In the genomic region with DNA sequence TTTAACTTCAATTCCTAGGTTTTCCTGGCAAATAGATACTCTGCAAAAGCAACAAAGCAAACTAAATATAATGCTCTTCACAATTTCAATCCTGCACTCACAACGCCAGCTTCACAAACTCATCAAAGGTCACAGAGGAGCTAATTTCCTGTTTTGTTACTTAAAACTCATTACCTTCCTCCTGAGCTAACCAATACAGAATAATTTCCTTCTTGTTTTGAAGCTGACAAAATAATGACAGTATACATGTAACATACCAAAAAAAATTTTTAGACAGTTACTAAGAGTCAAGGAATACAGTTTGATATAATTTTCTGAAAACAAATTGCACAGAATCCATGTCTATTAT, we compare ENCODE assay signal across 14 cellular contexts. TPM values are rescaled to one million over a fixed set of nuclear protein-coding genes. Genes with fewer than 3 reads are reported as not detected.
A peak's percentile ranks its signal among the peaks of the same experiment; 100 is the strongest.
DNase-seq lines count a peak whose midpoint lies in the region; ATAC-seq, FAIRE-seq and TF ChIP-seq lines count a peak whose summit lies in the region.
"Had no signal": no experiment of that assay in that cellular context is flagged by ENCODE, and none has a peak within 500 bp of the region (broad histone marks: within the 10 kb centered on the region; RNA-seq: fewer than 3 reads in every experiment).

No MANE protein-coding gene starts in this region.

- H2BK15ac ChIP-seq in neuronal stem cell (ENCODE audit: low read length): no peak overlapping the region

- H3K27me3 Mint-ChIP-seq in CD8-positive, alpha-beta memory T cell: no peaks in the 10 kb centered on the region

- no peak overlapping the region for H4K91ac ChIP-seq in neuronal stem cell (ENCODE audit: low read depth, low read length, poor library complexity)

- peak overlapping the region; percentile 61 to 75 (median 72) for H3K4me3 Mint-ChIP-seq in CD8-positive, alpha-beta memory T cell

- H3K14ac ChIP-seq in neuronal stem cell (ENCODE audit: low read length): no peak overlapping the region

- H2BK120ac ChIP-seq in neuronal stem cell (ENCODE audit: low read depth, low read length): no peak overlapping the region

- no peak overlapping the region for H3K4ac ChIP-seq in neuronal stem cell (ENCODE audit: low read length)

- no peak overlapping the region for H4K8ac ChIP-seq in neuronal stem cell (ENCODE audit: low read depth, low read length)

- H3K23ac ChIP-seq in neuronal stem cell (ENCODE audit: low read depth, low read length, poor library complexity): no peak overlapping the region

- no peaks in the 10 kb centered on the region for H3K9me3 ChIP-seq in CD8-positive, alpha-beta memory T cell (ENCODE audit: low read length)
- H3K9me3 ChIP-seq in K562 (replicated peaks; ENCODE audit: control insufficient read depth, insufficient read depth, low read depth, low read length) (no peaks in the 10 kb centered on the region; the same call in 1 of the 2 replicates), neuronal stem cell (replicated peaks in 1 of 2; ENCODE audit: control insufficient read depth in 2 of 2, insufficient read depth in 1 of 2, low read depth in 1 of 2, low read length in 2 of 2) (no peaks in the 10 kb centered on the region)
- H3K9me3 ChIP-seq: pancreas had no signal

- H3K79me2 ChIP-seq in K562 (ENCODE audit: control insufficient read depth, insufficient read depth, low read length): peaks cover 87% of the 10 kb centered on the region

- TF ChIP-seq RAD21 in K562 (CRISPR knock-in tag; conservative IDR thresholded peaks at IDR 0.05 in 1 of 2, IDR thresholded peaks at IDR 0.05 in 1 of 2): no peak

- H2BK12ac ChIP-seq in neuronal stem cell (ENCODE audit: low read length): no peak overlapping the region

- H3K9me3 Mint-ChIP-seq in CD8-positive, alpha-beta memory T cell: no peaks in the 10 kb centered on the region

- no TSS peak for BruUV-seq in K562 (replicated peaks; lab: Mats Ljungman, UMichigan)

- H3K9me1 ChIP-seq in K562 (ENCODE audit: control insufficient read depth, insufficient read depth, low read length): no peaks in the 10 kb centered on the region

- peaks cover 78% of the 10 kb centered on the region for H3K4me1 ChIP-seq in CD8-positive, alpha-beta memory T cell (ENCODE audit: insufficient read depth, low read length)
- H3K4me1 ChIP-seq in K562 (replicated peaks in 1 of 2; ENCODE audit: control insufficient read depth in 2 of 2, insufficient read depth in 2 of 2, low read length in 2 of 2): peaks cover 0 to 20% of the 10 kb centered on the region in 2 experiments; a peak in 4 of 5 replicates
- peaks cover 3 to 10% of the 10 kb centered on the region in 2 donors for H3K4me1 ChIP-seq in neuronal stem cell (ENCODE audit: control insufficient read depth in 2 of 2, insufficient read depth in 1 of 2, low read depth in 1 of 2, low read length in 2 of 2)

- TF ChIP-seq EP300 in K562 (IDR thresholded peaks at IDR 0.05; ENCODE audit: low read length): no peak

- intact Hi-C loops in K562 (cut with micrococcal nuclease): no loop called here

- H3K4me1 Mint-ChIP-seq in CD8-positive, alpha-beta memory T cell: peaks cover 81 to 96% (median 95%) of the 10 kb centered on the region in 3 donors

- CTCF ChIA-PET in CD8-positive, alpha-beta memory T cell (lab: Charles Lee): interaction anchor here (0.8 to 2.3 kb wide), 6 partner anchors 11 to 413 kb away, joined by 3 to 7 read pairs (median 4); partner anchors contain the start of gene MRPL1
- CTCF ChIA-PET in K562 (lab: Yijun Ruan, JAX; ENCODE audit: low intra/inter-chr PET ratio): no interaction called here

- TF ChIP-seq POLR2A in K562 (conservative IDR thresholded peaks at IDR 0.05): no peak

- peak overlapping the region; percentile 9; the same call in 1 of the 2 replicates for H2AFZ ChIP-seq in K562 (ENCODE audit: low read depth, low read length)
- H2AFZ ChIP-seq in neuronal stem cell (ENCODE audit: low read length): peak overlapping the region; percentile 24

- peak overlapping the region; percentile 16; the same call in 1 of the 2 replicates for H3K4me2 ChIP-seq in K562 (ENCODE audit: insufficient read depth, low read length)
- no peak overlapping the region for H3K4me2 ChIP-seq in neuronal stem cell (ENCODE audit: insufficient read depth, low read length, poor library complexity, severe bottlenecking)

- ATAC-seq in K562 (peak; percentile 15; the same call in 2 of the 3 replicates), HG03354 (IDR thresholded peaks at IDR 0.05; ENCODE audit: poor library complexity, severe bottlenecking, unreplicated experiment) (no peak)

- H3K36me3 ChIP-seq in CD8-positive, alpha-beta memory T cell (ENCODE audit: insufficient read depth, low read length): no peaks in the 10 kb centered on the region
- no peaks in the 10 kb centered on the region; the same call in 2 of the 3 replicates for H3K36me3 ChIP-seq in K562 (ENCODE audit: control insufficient read depth, insufficient read depth, low read length)
- H3K36me3 ChIP-seq in neuronal stem cell (replicated peaks in 1 of 2; ENCODE audit: control insufficient read depth in 2 of 2, insufficient read depth in 2 of 2, low read length in 2 of 2): no peaks in the 10 kb centered on the region
- H3K36me3 ChIP-seq: pancreas had no signal

- peaks cover 3 to 42% (median 5%) of the 10 kb centered on the region in 3 donors for H3K36me3 Mint-ChIP-seq in CD8-positive, alpha-beta memory T cell

- H3K18ac ChIP-seq in neuronal stem cell (ENCODE audit: low read length): no peak overlapping the region

- peak in 2 of 5 donors; percentile 28 to 41 for DNase-seq in CD8-positive, alpha-beta memory T cell
- DNase-seq in Jurkat, Clone E6-1 (ENCODE audit: low read depth, low spot score): peak; percentile 24
- DNase-seq in K562 (ENCODE audit: extremely low read depth in 1 of 4, low spot score in 3 of 4) (no peak), neuronal stem cell (ENCODE audit: low spot score) (no peak), AG20443 (ENCODE audit: low spot score) (no peak), NCI-H2227 (lab: John Stamatoyannopoulos, UW; ENCODE audit: unreplicated experiment) (no peak), GF-D8 (lab: John Stamatoyannopoulos, UW) (no peak)
- DNase-seq: anterior cingulate cortex, EL, NCI-H146, pancreas had no signal

- H3K4me3 ChIP-seq in CD8-positive, alpha-beta memory T cell (ENCODE audit: low read length): peak overlapping the region; percentile 44
- H3K4me3 ChIP-seq in Jurkat, Clone E6-1 (ENCODE audit: low read length): no peak overlapping the region
- no peak overlapping the region for H3K4me3 ChIP-seq in K562
- H3K4me3 ChIP-seq in neuronal stem cell (ENCODE audit: low read length in 2 of 2): no peak overlapping the region
- H3K4me3 ChIP-seq: pancreas had no signal

- in situ Hi-C loops in K562 (cut with MboI): no loop called here

- H2AK5ac ChIP-seq in neuronal stem cell (ENCODE audit: low read depth, low read length): no peak overlapping the region

- H3K27me3 ChIP-seq in CD8-positive, alpha-beta memory T cell (ENCODE audit: insufficient read depth, low read length, poor library complexity, severe bottlenecking): no peaks in the 10 kb centered on the region
- H3K27me3 ChIP-seq in K562 (ENCODE audit: control insufficient read depth in 2 of 2, insufficient read depth in 2 of 2, low read length in 2 of 2) (no peaks in the 10 kb centered on the region), neuronal stem cell (ENCODE audit: control insufficient read depth in 3 of 3, insufficient read depth in 3 of 3, low read depth in 1 of 3, low read length in 3 of 3) (no peaks in the 10 kb centered on the region)
- H3K27me3 ChIP-seq: pancreas had no signal

- H3K27ac ChIP-seq in CD8-positive, alpha-beta memory T cell (ENCODE audit: low read depth, low read length): no peak overlapping the region
- H3K27ac ChIP-seq in K562 (ENCODE audit: extremely low read depth, low read depth, low read length) (peak overlapping the region; percentile 51; the same call in 1 of the 3 replicates), neuronal stem cell (replicated peaks; ENCODE audit: low read length) (no peak overlapping the region)
- H3K27ac ChIP-seq: VCaP had no signal

- H3K9ac ChIP-seq in K562 (ENCODE audit: insufficient read depth in 1 of 2, low read depth in 2 of 2, low read length in 2 of 2): peak overlapping the region in 1 of 2 experiments; percentile 23; a peak in 1 of 4 replicates
- no peak overlapping the region for H3K9ac ChIP-seq in neuronal stem cell (ENCODE audit: low read depth, low read length, poor library complexity)

- no peak overlapping the region for H2BK5ac ChIP-seq in neuronal stem cell (ENCODE audit: low read length)

- no peak for FAIRE-seq in K562 (lab: Jason Lieb, UNC)
- FAIRE-seq: islet of Langerhans, pancreas had no signal

- POLR2A ChIA-PET in CD8-positive, alpha-beta memory T cell (lab: Charles Lee): interaction anchor here (1.0 to 1.5 kb wide), 3 partner anchors 17 to 61 kb away, joined by 3 to 13 read pairs (median 8); partner anchors contain the start of genes CNOT6L and MRPL1
- POLR2A ChIA-PET in K562 (lab: Yijun Ruan, JAX): interaction anchor here (1.0 to 1.7 kb wide), 4 partner anchors 9 to 61 kb away, joined by 4 to 7 read pairs (median 4); partner anchors contain the start of gene MRPL1

- H3K79me1 ChIP-seq in neuronal stem cell (ENCODE audit: low read depth, low read length): no peaks in the 10 kb centered on the region

- TF ChIP-seq CTCF in K562 (IDR thresholded peaks at IDR 0.05 in 2 of 3, conservative IDR thresholded peaks at IDR 0.05 in 1 of 3; ENCODE audit: insufficient read depth in 2 of 3, low read depth in 1 of 3, low read length in 3 of 3): no peak

- H4K20me1 ChIP-seq in K562 (replicated peaks; ENCODE audit: control insufficient read depth, insufficient read depth, low read length): no peaks in the 10 kb centered on the region; the same call in 1 of the 2 replicates

- H3K27ac Mint-ChIP-seq in CD8-positive, alpha-beta memory T cell: peak overlapping the region; percentile 14 to 91 (median 58)

- 44% methylated on average over 1 of the region's 1 CpG for WGBS in K562 (ENCODE audit: insufficient coverage, low coverage, missing lambda C conversion rate)
- no CpG with 5 or more reads among the region's 1 CpG for WGBS in neuronal stem cell (ENCODE audit: extremely low coverage in 2 of 2, insufficient read length in 2 of 2, insufficient replicate concordance in 1 of 2), 2 donors

RNA-seq across cellular contexts. Expression of gene CNOT6L, which starts 17.9 kb away (rescaled TPM):
- total RNA-seq in CD8-positive, alpha-beta memory T cell: 100 to 1,000 TPM in 1 of 2 experiments, 10 to 100 TPM in 1; 96.5 to 100 TPM
- 45.2 TPM for polyA plus RNA-seq in CD8-positive, alpha-beta memory T cell
- polyA plus RNA-seq in Jurkat, Clone E6-1 (2012; ENCODE audit: insufficient read depth, insufficient read length): 13.0 TPM
- 11.9 and 31.5 TPM in 2 replicates for total RNA-seq in K562 (2011; cell fraction: chromatin; rRNA removed; ENCODE audit: low replicate concordance)
- 4.0 and 5.9 TPM in 2 replicates for total RNA-seq in K562 (2011; cell fraction: nucleolus; rRNA removed)
- total RNA-seq in K562 (2011; cell fraction: nucleoplasm; rRNA removed): 10.8 and 15.5 TPM in 2 replicates
- total RNA-seq in K562 (2014; rRNA removed) (5.3 and 5.6 TPM in 2 replicates), K562 (2014; rRNA removed; fragmentation: Illumina TruSeq; extraction: Trizol) (9.8 and 12.6 TPM in 2 replicates), K562 (2015; rRNA removed; fragmentation: Illumina TruSeq; extraction: Trizol) (6.5 and 7.2 TPM in 2 replicates), K562 (2021) (27.9 TPM in 2 replicates)
- polyA plus RNA-seq in K562 (2011; rRNA removed) (10.3 and 10.8 TPM in 2 replicates), K562 (2014; fragmentation: Illumina TruSeq; extraction: Trizol) (12.2 and 13.5 TPM in 2 replicates), K562 (2014; fragmentation: Nextera tagmentation; extraction: Ambion mirVana) (1 to 10 TPM; 3.9 to 6.0 TPM), K562 (2014; rRNA removed) (3.7 and 4.2 TPM in 2 replicates)
- 2.5 and 6.5 TPM in 2 replicates for polyA plus RNA-seq in K562 (2011; cell fraction: cytosol; rRNA removed)
- 7.9 and 10.8 TPM in 2 replicates for polyA plus RNA-seq in K562 (2011; cell fraction: nucleus; rRNA removed)
- 8.7 and 13.6 TPM in 2 replicates for polyA plus RNA-seq in K562 (2012)
- 39.9 and 61.7 TPM in 2 replicates for polyA minus RNA-seq in K562 (2011; rRNA and poly(A)+ RNA removed)
- 23.6 and 30.9 TPM in 2 replicates for polyA minus RNA-seq in K562 (2011; cell fraction: cytosol; rRNA and poly(A)+ RNA removed)
- 9.7 and 20.7 TPM in 2 replicates for polyA minus RNA-seq in K562 (2011; cell fraction: nucleus; rRNA and poly(A)+ RNA removed)
- 4.7 TPM for polyA plus RNA-seq in neuronal stem cell (2013, experiment 1 of 2)
- 5.0 TPM for polyA plus RNA-seq in neuronal stem cell (2013, experiment 2 of 2)
